23 cellular contexts compared by ENCODE assay signal in genomic region chr7:157476654-157477549, GRCh38.
DNase-seq lines count a peak whose midpoint lies in the region; ATAC-seq, FAIRE-seq and TF ChIP-seq lines count a peak whose summit lies in the region.
"Had no signal": no experiment of that assay in that cellular context is flagged by ENCODE, and none has a peak within 500 bp of the region (broad histone marks: within the 10 kb centered on the region; RNA-seq: fewer than 3 reads in every experiment).

No MANE protein-coding gene starts in this region.

- TF ChIP-seq RAD21 in HepG2 (CRISPR knock-in tag; IDR thresholded peaks at IDR 0.05) = no peak

- peaks cover 22% of the 10 kb centered on the region for H3K9me3 Mint-ChIP-seq in activated naive CD8-positive, alpha-beta T cell treated with anti-CD3 and anti-CD28 coated beads, Interleukin-2, amount 10 ng/mL, durations not matched to agents 7 days and 5 days
- peaks cover 23% of the 10 kb centered on the region for H3K9me3 Mint-ChIP-seq in activated naive CD8-positive, alpha-beta T cell treated with anti-CD3 and anti-CD28 coated beads for 36 hours
- peaks cover 0 to 12% (median 7%) of the 10 kb centered on the region in 3 donors for H3K9me3 Mint-ChIP-seq in T-cell

- no peak overlapping the region for H3K4me2 ChIP-seq in HepG2 (ENCODE audit: low read depth, low read length)

- H3K79me2 ChIP-seq in HepG2 (ENCODE audit: insufficient read depth, low read length) = no peaks in the 10 kb centered on the region

- H2AFZ ChIP-seq in HepG2 (ENCODE audit: low read length) = no peak overlapping the region

- H3K4me1 Mint-ChIP-seq in activated naive CD8-positive, alpha-beta T cell treated with anti-CD3 and anti-CD28 coated beads, Interleukin-2, amount 10 ng/mL, durations not matched to agents 7 days and 5 days = peaks cover 20% of the 10 kb centered on the region
- H3K4me1 Mint-ChIP-seq in activated naive CD8-positive, alpha-beta T cell treated with anti-CD3 and anti-CD28 coated beads for 36 hours = peaks cover 11% of the 10 kb centered on the region
- H3K4me1 Mint-ChIP-seq in T-cell = peaks cover 53 to 60% (median 56%) of the 10 kb centered on the region in 3 donors

- no peak for DNase-seq in activated naive CD8-positive, alpha-beta T cell treated with anti-CD3 and anti-CD28 coated beads, Interleukin-2, amount 10 ng/mL, durations not matched to agents 7 days and 5 days
- DNase-seq in activated naive CD8-positive, alpha-beta T cell treated with anti-CD3 and anti-CD28 coated beads for 36 hours = no peak
- DNase-seq in T-cell (peak in 2 of 34 experiments; percentile 2 to 17), HepG2 (ENCODE audit: low spot score) (no peak), upper lobe of right lung (peak; percentile 52), HEK293T (ENCODE audit: extremely low spot score) (no peak)
- DNase-seq in activated CD4-positive, CD25-positive, alpha-beta regulatory T cell treated with anti-CD3 and anti-CD28 coated beads, Interleukin-2, amount 50 U/mL, for 72 hours = no peak
- DNase-seq: cerebellar nuclear complex; effector CD4-positive, alpha-beta T cell; erythroblast; heart right ventricle; KG1; NCI-H1694; NCI-H2171 treated with DMSO at 0.1 percent for 48 hours; NCI-H524 treated with DMSO at 0.1 percent for 48 hours; T1000; uterus had no signal

- H3K4me3 Mint-ChIP-seq in activated naive CD8-positive, alpha-beta T cell treated with anti-CD3 and anti-CD28 coated beads, Interleukin-2, amount 10 ng/mL, durations not matched to agents 7 days and 5 days = no peak overlapping the region
- H3K4me3 Mint-ChIP-seq in activated naive CD8-positive, alpha-beta T cell treated with anti-CD3 and anti-CD28 coated beads for 36 hours = no peak overlapping the region
- H3K4me3 Mint-ChIP-seq in T-cell = peak overlapping the region in 1 of 3 donors; percentile 78

- H3K4me3 ChIP-seq in HepG2 (replicated peaks in 1 of 3; ENCODE audit: insufficient read depth in 1 of 3, low read depth in 2 of 3, low read length in 3 of 3) = no peak overlapping the region
- H3K4me3 ChIP-seq in upper lobe of right lung = no peak overlapping the region
- H3K4me3 ChIP-seq: ascending aorta, heart right ventricle, prostate gland, SK-N-MC, suprapubic skin, uterus had no signal

- TF ChIP-seq EP300 in HepG2 (IDR thresholded peaks at IDR 0.05; ENCODE audit: low read depth in 2 of 2, low read length in 2 of 2) (no peak), HepG2 (CRISPR knock-in tag; IDR thresholded peaks at IDR 0.05; ENCODE audit: borderline replicate concordance) (no peak)

- CTCF ChIA-PET in T-cell (lab: Charles Lee) = no interaction called here
- CTCF ChIA-PET in HepG2 (lab: Yijun Ruan, JAX; ENCODE audit: low intra/inter-chr PET ratio, low total read pairs) = no interaction called here
- CTCF ChIA-PET in HEK293T (lab: Yijun Ruan, JAX) = no interaction called here

- in situ Hi-C loops in HepG2 (cut with HindIII; ENCODE audit: extremely low pct_ligation_motif_present, low pct_unique_long_range_greater_than_20kb) = no loop called here

- TF ChIP-seq CTCF in HepG2 (CRISPR knock-in tag; IDR thresholded peaks at IDR 0.05) = no peak
- TF ChIP-seq CTCF in upper lobe of right lung (IDR thresholded peaks at IDR 0.05) = no peak

- 39% methylated on average over 9 of the region's 17 CpGs for WGBS in HepG2 (ENCODE audit: low lambda C conversion rate)

- H3K27ac Mint-ChIP-seq in activated naive CD8-positive, alpha-beta T cell treated with anti-CD3 and anti-CD28 coated beads, Interleukin-2, amount 10 ng/mL, durations not matched to agents 7 days and 5 days = peak overlapping the region; percentile 56
- H3K27ac Mint-ChIP-seq in activated naive CD8-positive, alpha-beta T cell treated with anti-CD3 and anti-CD28 coated beads for 36 hours = no peak overlapping the region
- peak overlapping the region; percentile 73 to 90 for H3K27ac Mint-ChIP-seq in T-cell

- peaks cover 4% of the 10 kb centered on the region; the same call in 1 of the 2 replicates for H3K4me1 ChIP-seq in HepG2 (ENCODE audit: insufficient read depth, low read length)
- no peaks in the 10 kb centered on the region for H3K4me1 ChIP-seq in upper lobe of right lung
- H3K4me1 ChIP-seq: ascending aorta, heart right ventricle, prostate gland, suprapubic skin, uterus had no signal

- H3K36me3 Mint-ChIP-seq in activated naive CD8-positive, alpha-beta T cell treated with anti-CD3 and anti-CD28 coated beads, Interleukin-2, amount 10 ng/mL, durations not matched to agents 7 days and 5 days = peaks cover 17% of the 10 kb centered on the region
- H3K36me3 Mint-ChIP-seq in activated naive CD8-positive, alpha-beta T cell treated with anti-CD3 and anti-CD28 coated beads for 36 hours = peaks cover 22% of the 10 kb centered on the region
- H3K36me3 Mint-ChIP-seq in T-cell = peaks cover 10% of the 10 kb centered on the region

- H3K27me3 Mint-ChIP-seq in activated naive CD8-positive, alpha-beta T cell treated with anti-CD3 and anti-CD28 coated beads, Interleukin-2, amount 10 ng/mL, durations not matched to agents 7 days and 5 days = peaks cover 3% of the 10 kb centered on the region
- no peaks in the 10 kb centered on the region for H3K27me3 Mint-ChIP-seq in activated naive CD8-positive, alpha-beta T cell treated with anti-CD3 and anti-CD28 coated beads for 36 hours
- H3K27me3 Mint-ChIP-seq in T-cell = no peaks in the 10 kb centered on the region

- no peak overlapping the region for H3K9ac ChIP-seq in HepG2 (ENCODE audit: insufficient read depth, low read depth, low read length)

- H3K36me3 ChIP-seq in HepG2 (replicated peaks in 1 of 2; ENCODE audit: control insufficient read depth in 1 of 2, insufficient read depth in 2 of 2, low read length in 2 of 2) (no peaks in the 10 kb centered on the region), upper lobe of right lung (no peaks in the 10 kb centered on the region)
- H3K36me3 ChIP-seq: ascending aorta, heart right ventricle, prostate gland, suprapubic skin, uterus had no signal

- peaks cover 13% of the 10 kb centered on the region for H3K9me3 ChIP-seq in HepG2 (ENCODE audit: low read length)
- H3K9me3 ChIP-seq in upper lobe of right lung = peaks cover 11% of the 10 kb centered on the region
- H3K9me3 ChIP-seq: prostate gland, uterus had no signal

- H3K27me3 ChIP-seq in HepG2 (ENCODE audit: control insufficient read depth in 1 of 2, insufficient read depth in 2 of 2, low read length in 2 of 2) (peaks cover 8 to 28% of the 10 kb centered on the region in 2 experiments; a peak in 4 of 5 replicates), upper lobe of right lung (peaks cover 8% of the 10 kb centered on the region)
- H3K27me3 ChIP-seq: ascending aorta, suprapubic skin, uterus had no signal

- TF ChIP-seq POLR2A in HepG2 (IDR thresholded peaks at IDR 0.05; ENCODE audit: insufficient read depth in 1 of 2, low read depth in 2 of 2, low read length in 2 of 2) = no peak

- BruUV-seq in HepG2 (replicated peaks; lab: Mats Ljungman, UMichigan) = no TSS peak

- H3K27ac ChIP-seq in HepG2 (ENCODE audit: extremely low read length, insufficient read depth, low read length) (no peak overlapping the region), upper lobe of right lung (no peak overlapping the region)
- H3K27ac ChIP-seq: ascending aorta, heart right ventricle, prostate gland, SK-N-MC, suprapubic skin, uterus had no signal

- no peak for ATAC-seq in activated naive CD8-positive, alpha-beta T cell treated with anti-CD3 and anti-CD28 coated beads, Interleukin-2, amount 10 ng/mL, durations not matched to agents 7 days and 5 days (ENCODE audit: low read depth)
- no peak for ATAC-seq in T-cell (replicated peaks in 1 of 4)
- peak; percentile 15 for ATAC-seq in HepG2
- no peak for ATAC-seq in upper lobe of right lung
- ATAC-seq: HCT116, heart right ventricle had no signal

- FAIRE-seq in HepG2 (lab: Jason Lieb, UNC) = no peak
- FAIRE-seq: G401.6 had no signal

- no peaks in the 10 kb centered on the region for H4K20me1 ChIP-seq in HepG2 (ENCODE audit: insufficient read depth, low read length)

- POLR2A ChIA-PET in activated naive CD8-positive, alpha-beta T cell treated with anti-CD3 and anti-CD28 coated beads, Interleukin-2, amount 10 ng/mL, durations not matched to agents 7 days and 5 days (lab: Charles Lee) = no interaction called here
- POLR2A ChIA-PET in T-cell (lab: Charles Lee) = no interaction called here
- POLR2A ChIA-PET in HepG2 (lab: Yijun Ruan, JAX) = no interaction called here
- POLR2A ChIA-PET in HEK293T (lab: Yijun Ruan, JAX) = no interaction called here

- intact Hi-C loops in HepG2 (cut with micrococcal nuclease; ENCODE audit: unreplicated experiment) (no loop called here), upper lobe of right lung (cut with DNase I) (no loop called here)

TF ChIP-seq in HepG2, 621 proteins besides CTCF, POLR2A, EP300 and RAD21 (continues in another document):
- TF ChIP-seq ZNF343 (CRISPR knock-in tag; IDR thresholded peaks at IDR 0.05) = no peak
- no peak for TF ChIP-seq ZNF589 (CRISPR knock-in tag; conservative IDR thresholded peaks at IDR 0.05)
- no peak for TF ChIP-seq REL (CRISPR knock-in tag; conservative IDR thresholded peaks at IDR 0.05)
- no peak for TF ChIP-seq NFE2 (CRISPR knock-in tag; IDR thresholded peaks at IDR 0.05)

TF ChIP-seq in HEK293T, 16 proteins besides CTCF, POLR2A, EP300 and RAD21:
- TF ChIP-seq SP1 (IDR thresholded peaks at IDR 0.05) (no peak), HDGF (IDR thresholded peaks at IDR 0.05; ENCODE audit: borderline replicate concordance) (no peak), FOXK2 (IDR thresholded peaks at IDR 0.05) (no peak), PKNOX1 (IDR thresholded peaks at IDR 0.05) (no peak), TARDBP (IDR thresholded peaks at IDR 0.05) (no peak), ELF4 (IDR thresholded peaks at IDR 0.05) (no peak), BHLHE40 (IDR thresholded peaks at IDR 0.05; ENCODE audit: borderline replicate concordance) (no peak), FOXA1 (IDR thresholded peaks at IDR 0.05) (no peak), SUZ12 (IDR thresholded peaks at IDR 0.05) (no peak), NFRKB (IDR thresholded peaks at IDR 0.05) (no peak), ZNF384 (IDR thresholded peaks at IDR 0.05) (no peak), LEF1 (IDR thresholded peaks at IDR 0.05; ENCODE audit: borderline replicate concordance) (no peak), ARNT (IDR thresholded peaks at IDR 0.05) (no peak), FOXM1 (IDR thresholded peaks at IDR 0.05; ENCODE audit: borderline replicate concordance) (no peak), CTBP1 (IDR thresholded peaks at IDR 0.05; ENCODE audit: borderline replicate concordance) (no peak)
